11 cellular contexts compared by ENCODE assay signal in genomic region chr13:33642374-33643065, GRCh38.
DNase-seq lines count a peak whose midpoint lies in the region; ATAC-seq and TF ChIP-seq lines count a peak whose summit lies in the region.
"Had no signal": no experiment of that assay in that cellular context is flagged by ENCODE, and none has a peak within 500 bp of the region (broad histone marks: within the 10 kb centered on the region; RNA-seq: fewer than 3 reads in every experiment).

No MANE protein-coding gene starts in this region.

- intact Hi-C loops in left ventricle myocardium inferior (cut with micrococcal nuclease): no loop called here
- intact Hi-C loops in psoas muscle (cut with DNase I): no loop called here

- WGBS in psoas muscle, 3 donors: 35 to 58% (median 44%) methylated on average over 7 of the region's 7 CpGs

- H3K27ac ChIP-seq in left ventricle myocardium inferior (replicated peaks) (peak overlapping the region; percentile 62), psoas muscle (peak overlapping the region; percentile 24), substantia nigra (ENCODE audit: low read depth, low read length, poor library complexity, severe bottlenecking) (no peak overlapping the region)

- DNase-seq in DMS53 (lab: John Stamatoyannopoulos, UW) (peak; percentile 94), SKM-1 (lab: John Stamatoyannopoulos, UW; ENCODE audit: unreplicated experiment) (peak; percentile 37), left ventricle myocardium inferior (peak; percentile 39), psoas muscle (peak; percentile 55 to 75), NCI-H526 (lab: John Stamatoyannopoulos, UW) (no peak), substantia nigra (lab: John Stamatoyannopoulos, UW) (no peak), midbrain (lab: John Stamatoyannopoulos, UW) (no peak)
- no peak for DNase-seq in activated T-cell treated with anti-CD3 and anti-CD28 coated beads, Interleukin-2, amount 50 U/mL, for 1 hour
- DNase-seq: activated gamma-delta T cell treated with Interleukin-2 at 50 U/mL for 16 hours; stimulated activated CD4-positive, alpha-beta T cell treated with anti-CD3 and anti-CD28 coated beads, Interleukin-4, amount 100 ng/mL, for 4 hours; SW 1271 had no signal

- H3K4me3 ChIP-seq in left ventricle myocardium inferior: no peak overlapping the region
- H3K4me3 ChIP-seq in psoas muscle: no peak overlapping the region

- ATAC-seq in psoas muscle: peak; percentile 68 to 83 (median 82)

- H3K9me3 ChIP-seq in left ventricle myocardium inferior (replicated peaks) (no peaks in the 10 kb centered on the region), psoas muscle (no peaks in the 10 kb centered on the region)

- H3K27me3 ChIP-seq in left ventricle myocardium inferior (ENCODE audit: low read depth): no peaks in the 10 kb centered on the region
- no peaks in the 10 kb centered on the region for H3K27me3 ChIP-seq in psoas muscle (ENCODE audit: insufficient read depth in 3 of 3, low read length in 2 of 3)

- H3K36me3 ChIP-seq in left ventricle myocardium inferior (no peaks in the 10 kb centered on the region), psoas muscle (ENCODE audit: insufficient read depth in 1 of 2, low read depth in 1 of 2) (no peaks in the 10 kb centered on the region)

- no peak for TF ChIP-seq CTCF in left ventricle myocardium inferior (IDR thresholded peaks at IDR 0.05; ENCODE audit: borderline replicate concordance)
- TF ChIP-seq CTCF in psoas muscle (IDR thresholded peaks at IDR 0.05): no peak

- H3K4me1 ChIP-seq in left ventricle myocardium inferior (peaks cover 81% of the 10 kb centered on the region), psoas muscle (peaks cover 12% of the 10 kb centered on the region)

Comparison
In these comparisons a context has a peak if more than half of its experiments do, and no peak if none do; other contexts are left out.
1. DNase-seq: peak in DMS53 (single experiment), SKM-1 (single experiment), left ventricle myocardium inferior (single experiment) and psoas muscle (2 of 2); none in NCI-H526 (0 of 2), substantia nigra (0 of 49), midbrain (single experiment) and activated T-cell treated with anti-CD3 and anti-CD28 coated beads, Interleukin-2, amount 50 U/mL, for 1 hour (single experiment).